ENCODE assay signal across 2 cellular contexts in genomic region chr6:165643015-165643414, GRCh38.
TF ChIP-seq lines count a peak whose summit lies in the region.

No MANE protein-coding gene starts in this region.

TF ChIP-seq in HepG2, 621 proteins besides CTCF, POLR2A, EP300 and RAD21:
- TF ChIP-seq ZBTB7A (CRISPR knock-in tag; IDR thresholded peaks at IDR 0.05) (no peak), MAFK (conservative IDR thresholded peaks at IDR 0.05 in 1 of 2, IDR thresholded peaks at IDR 0.05 in 1 of 2; ENCODE audit: low read length in 2 of 2) (0 out of 4 replicates have a peak, but pooled peaks have one; percentile 5 to 9)

TF ChIP-seq in HEK293, 187 proteins besides CTCF, POLR2A, EP300 and RAD21:
- no peak for TF ChIP-seq ZNF391 (tag by site-specific recombination; IDR thresholded peaks at IDR 0.05; ENCODE audit: borderline replicate concordance, low read depth)
- no peak for TF ChIP-seq SCRT2 (tag by site-specific recombination; IDR thresholded peaks at IDR 0.05)
- TF ChIP-seq PBX3 (CRISPR knock-in tag; IDR thresholded peaks at IDR 0.05) = no peak
- no peak for TF ChIP-seq ZNF600 (tag by site-specific recombination; IDR thresholded peaks at IDR 0.05)
- TF ChIP-seq MYNN (tag by site-specific recombination; IDR thresholded peaks at IDR 0.05; ENCODE audit: borderline replicate concordance) = no peak
- no peak for TF ChIP-seq ZNF660 (tag by site-specific recombination; IDR thresholded peaks at IDR 0.05)
- no peak for TF ChIP-seq FEZF1 (tag by site-specific recombination; IDR thresholded peaks at IDR 0.05)
- TF ChIP-seq ZIC2 (tag by site-specific recombination; IDR thresholded peaks at IDR 0.05) = no peak
- no peak for TF ChIP-seq YY2 (tag by site-specific recombination; IDR thresholded peaks at IDR 0.05)
- TF ChIP-seq ZNF423 (tag by site-specific recombination; IDR thresholded peaks at IDR 0.05) = no peak
- TF ChIP-seq ZFP69B (tag by site-specific recombination; IDR thresholded peaks at IDR 0.05) = no peak
- peak; percentile 87 for TF ChIP-seq ZFHX2 (tag by site-specific recombination; conservative IDR thresholded peaks at IDR 0.05)
- TF ChIP-seq KLF10 (tag by site-specific recombination; IDR thresholded peaks at IDR 0.05) = no peak
- TF ChIP-seq ZNF792 (tag by site-specific recombination; IDR thresholded peaks at IDR 0.05) = no peak
- TF ChIP-seq ZNF623 (tag by site-specific recombination; IDR thresholded peaks at IDR 0.05) = no peak
- no peak for TF ChIP-seq ZSCAN23 (tag by site-specific recombination; IDR thresholded peaks at IDR 0.05)
- TF ChIP-seq ZNF585B (tag by site-specific recombination; IDR thresholded peaks at IDR 0.05) = peak; percentile 27; the same call in 1 of the 2 replicates
- no peak for TF ChIP-seq ZNF501 (tag by site-specific recombination; IDR thresholded peaks at IDR 0.05)
- TF ChIP-seq ZNF366 (tag by site-specific recombination; conservative IDR thresholded peaks at IDR 0.05) = peak; percentile 29; the same call in 1 of the 2 replicates
- peak; percentile 93 for TF ChIP-seq EGR2 (tag by site-specific recombination; IDR thresholded peaks at IDR 0.05; ENCODE audit: low read depth)
- no peak for TF ChIP-seq ZNF416 (tag by site-specific recombination; IDR thresholded peaks at IDR 0.05)
- no peak for TF ChIP-seq ZNF701 (tag by site-specific recombination; IDR thresholded peaks at IDR 0.05)
TF ChIP-seq in HEK293: peak in this region for 4.
